In genomic region chr6:20600831-20601230, GRCh38 we compare ENCODE assay signal across 27 cellular contexts.
"Had no signal": no experiment of that assay in that cellular context is flagged by ENCODE, and none has a peak within 500 bp of the region (broad histone marks: within the 10 kb centered on the region; RNA-seq: fewer than 3 reads in every experiment).

No MANE protein-coding gene starts in this region.

- H3K9me3 ChIP-seq: adrenal gland, Peyer's patch, SJSA1 had no signal

- H3K4me3 ChIP-seq: adrenal gland, Peyer's patch, SJSA1 had no signal

- DNase-seq: activated CD4-positive, alpha-beta T cell treated with anti-CD3 and anti-CD28 coated beads for 36 hours; activated CD4-positive, alpha-beta T cell treated with anti-CD3 and anti-CD28 coated beads, Interleukin-2, amount 50 U/mL, for 1 hour; activated CD8-positive, alpha-beta memory T cell treated with anti-CD3 and anti-CD28 coated beads, Interleukin-2, amount 50 U/mL, for 4 hours; activated CD8-positive, alpha-beta T cell treated with anti-CD3 and anti-CD28 coated beads for 36 hours; activated gamma-delta T cell treated with Interleukin-2 at 50 U/mL for 16 hours; activated naive CD4-positive, alpha-beta T cell treated with anti-CD3 and anti-CD28 coated beads, Interleukin-2, amount 10 ng/mL, durations not matched to agents 7 days and 5 days; activated naive CD8-positive, alpha-beta T cell treated with anti-CD3 and anti-CD28 coated beads, Interleukin-2, amount 10 ng/mL, durations not matched to agents 7 days and 5 days; activated T-cell treated with anti-CD3 and anti-CD28 coated beads, Interleukin-2, amount 50 U/mL, for 72 hours; adrenal gland; anterior cingulate cortex; central memory CD4-positive, alpha-beta T cell; NCI-H1092; NCI-H1930; NCI-H2171; NCI-H2227 treated with DMSO at 0.1 percent for 48 hours; NCI-H446 treated with DMSO at 0.1 percent for 48 hours; NCI-H524 treated with DMSO at 0.1 percent for 48 hours; NK-92 treated with Interleukin-12 subunit alpha and Interleukin-12 subunit beta, amount 100 ng/mL, for 24 hours; OCI-M1; Peyer's patch; SHP77; T-cell; T-helper 2 cell; T1000 had no signal

- H3K36me3 ChIP-seq: adrenal gland, SJSA1 had no signal

- H3K27me3 ChIP-seq: adrenal gland, Peyer's patch, SJSA1 had no signal

- ATAC-seq: activated CD4-positive, alpha-beta T cell treated with anti-CD3 and anti-CD28 coated beads for 36 hours; activated CD8-positive, alpha-beta T cell treated with anti-CD3 and anti-CD28 coated beads for 36 hours; activated T-cell treated with anti-CD3 and anti-CD28 coated beads, Interleukin-2, amount 50 U/mL, for 72 hours; T-cell had no signal

- H3K4me1 ChIP-seq: adrenal gland, Peyer's patch, SJSA1 had no signal

- H3K27ac ChIP-seq: adrenal gland, Peyer's patch, RWPE1, SJSA1, VCaP had no signal
